In genomic region chr2:187783446-187783845, GRCh38 we compare ENCODE assay signal across 1 cellular context.
TF ChIP-seq lines count a peak whose summit lies in the region.

No MANE protein-coding gene starts in this region.

TF ChIP-seq in IMR-90, 13 proteins besides CTCF, POLR2A, EP300 and RAD21:
- no peak for TF ChIP-seq BHLHE40 (IDR thresholded peaks at IDR 0.05; ENCODE audit: low read depth, low read length)
- no peak for TF ChIP-seq RCOR1 (IDR thresholded peaks at IDR 0.05; ENCODE audit: insufficient replicate concordance, low read length)
- no peak for TF ChIP-seq MAZ (IDR thresholded peaks at IDR 0.05; ENCODE audit: borderline replicate concordance, low read depth, low read length)
- no peak for TF ChIP-seq SMC3 (IDR thresholded peaks at IDR 0.05; ENCODE audit: low read depth, low read length)
- TF ChIP-seq NFE2L2 (IDR thresholded peaks at IDR 0.05; ENCODE audit: low read depth, low read length) = no peak
